Comparison of ENCODE assay signal across 17 cellular contexts in the genomic region with DNA sequence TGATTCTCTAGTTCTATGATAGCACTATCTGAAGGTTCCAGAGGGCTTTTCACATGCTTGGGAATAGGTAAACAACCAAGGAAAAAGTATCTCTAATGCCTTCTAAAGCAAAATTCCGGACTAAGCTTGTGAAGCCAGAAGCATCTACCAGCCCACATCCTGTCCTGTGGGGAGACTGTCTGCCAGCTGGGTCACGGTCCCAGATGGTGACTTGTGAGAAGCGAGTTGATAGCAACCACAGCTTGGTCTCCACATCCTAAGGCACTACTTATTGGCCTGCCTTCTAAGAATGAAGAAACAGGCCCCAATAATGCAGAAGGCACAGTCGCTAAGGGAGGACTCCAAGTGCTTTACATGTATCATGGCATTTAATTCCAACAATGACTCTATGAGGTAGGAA.
DNase-seq lines count a peak whose midpoint lies in the region; TF ChIP-seq lines count a peak whose summit lies in the region.
"Had no signal": no experiment of that assay in that cellular context is flagged by ENCODE, and none has a peak within 500 bp of the region (broad histone marks: within the 10 kb centered on the region; RNA-seq: fewer than 3 reads in every experiment).

No MANE protein-coding gene starts in this region.

- H2AFZ ChIP-seq in PC-9, result no peak overlapping the region

- H3K9me2 ChIP-seq in PC-9 (ENCODE audit: insufficient read depth), result no peaks in the 10 kb centered on the region

- POLR2A ChIA-PET in PC-9 (lab: Charles Lee; ENCODE audit: unreplicated experiment), result no interaction called here

- no peak overlapping the region for H3K4me2 ChIP-seq in PC-9

- peaks cover 20% of the 10 kb centered on the region for H3F3A ChIP-seq in PC-9 (ENCODE audit: insufficient read depth, low read depth)

- H3K79me2 ChIP-seq in PC-9 (ENCODE audit: low read depth), result no peaks in the 10 kb centered on the region

- no peak overlapping the region for H3K27ac ChIP-seq in PC-9
- H3K27ac ChIP-seq: cardiac muscle cell, gastrocnemius medialis, neutrophil had no signal

- no peak overlapping the region for H3K4me3 ChIP-seq in PC-9
- H3K4me3 ChIP-seq: cardiac muscle cell, gastrocnemius medialis, GM12878, lung had no signal

- peaks cover 25% of the 10 kb centered on the region for H3K4me1 ChIP-seq in PC-9 (replicated peaks; ENCODE audit: insufficient read depth)
- H3K4me1 ChIP-seq: gastrocnemius medialis had no signal

- no peak for TF ChIP-seq CTCF in PC-9 (conservative IDR thresholded peaks at IDR 0.05)

- intact Hi-C loops in PC-9 (cut with micrococcal nuclease; ENCODE audit: unreplicated experiment), result no loop called here

- BruUV-seq in PC-9 (replicated peaks; lab: Mats Ljungman, UMichigan), result no TSS peak

- CTCF ChIA-PET in PC-9 (lab: Charles Lee), result no interaction called here

- no peaks in the 10 kb centered on the region for H3K27me3 ChIP-seq in PC-9 (ENCODE audit: insufficient read depth, low read depth)
- H3K27me3 ChIP-seq: cardiac muscle cell, gastrocnemius medialis had no signal

- DNase-seq in A172 (ENCODE audit: low spot score), result peak; percentile 11
- DNase-seq in ELR (ENCODE audit: low read depth), result peak; percentile 1
- DNase-seq in M059J (ENCODE audit: low read depth), result peak; percentile 78
- peak; percentile 50 for DNase-seq in epidermal melanocyte (ENCODE audit: insufficient read length, low spot score)
- no peak for DNase-seq in NCI-H748 (lab: John Stamatoyannopoulos, UW; ENCODE audit: unreplicated experiment)
- DNase-seq in PC-9, result no peak
- DNase-seq in NCI-H446 (lab: John Stamatoyannopoulos, UW), result no peak
- no peak for DNase-seq in SK-N-DZ (ENCODE audit: low spot score)
- DNase-seq: activated CD8-positive, alpha-beta memory T cell treated with anti-CD3 and anti-CD28 coated beads, Interleukin-2, amount 50 U/mL, for 48 hours; DMS79 treated with DMSO at 0.1 percent for 48 hours; gastrocnemius medialis; NCI-H1436; PC-3 had no signal

- H4K20me1 ChIP-seq in PC-9 (ENCODE audit: insufficient read depth), result no peaks in the 10 kb centered on the region

- no peaks in the 10 kb centered on the region for H3K36me3 ChIP-seq in PC-9 (ENCODE audit: low read depth)
- H3K36me3 ChIP-seq: cardiac muscle cell, gastrocnemius medialis, neutrophil had no signal

- no peaks in the 10 kb centered on the region for H3K9me3 ChIP-seq in PC-9 (ENCODE audit: insufficient read depth, low read depth)
- H3K9me3 ChIP-seq: gastrocnemius medialis, neutrophil had no signal

Comparison
In these comparisons a context has a peak if more than half of its experiments do, and no peak if none do; other contexts are left out.
1. DNase-seq: peak in A172 (single experiment), ELR (single experiment), M059J (single experiment) and epidermal melanocyte (single experiment); none in NCI-H748 (single experiment), PC-9 (0 of 2), NCI-H446 (0 of 2) and SK-N-DZ (single experiment).